8 cellular contexts compared by ENCODE assay signal in the genomic region with DNA sequence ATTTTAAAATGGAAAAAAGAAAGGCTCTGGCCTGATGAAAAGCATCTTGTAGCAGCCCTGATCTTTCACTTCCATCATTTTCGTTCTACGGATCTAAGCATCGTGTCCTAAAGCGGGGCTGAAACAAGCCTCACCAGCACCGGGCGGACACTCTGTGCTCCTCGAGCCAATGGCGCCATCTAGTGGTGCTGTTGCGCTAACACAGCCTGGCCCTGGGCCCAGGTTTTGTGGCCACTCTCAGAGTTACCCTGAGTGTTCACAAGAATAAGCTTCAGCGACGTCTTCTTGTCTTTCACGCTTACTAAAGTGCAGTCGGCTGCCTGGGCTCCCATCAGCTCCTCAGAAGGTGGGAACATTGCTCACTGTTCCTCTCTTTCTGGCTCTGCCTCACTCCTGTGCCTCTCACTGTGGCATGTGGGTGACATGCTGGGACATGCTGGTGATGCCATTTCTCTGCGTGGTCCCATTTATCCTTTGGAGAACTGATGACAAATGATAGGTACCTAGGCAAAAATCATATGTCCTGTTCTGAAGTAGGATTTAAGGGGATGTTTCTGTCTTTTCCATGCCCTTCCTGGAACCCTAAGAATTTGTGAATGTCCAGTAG. TPM values are rescaled to one million over a fixed set of nuclear protein-coding genes. Genes with fewer than 3 reads are reported as not detected.
DNase-seq lines count a peak whose midpoint lies in the region; ATAC-seq lines count a peak whose summit lies in the region.

No MANE protein-coding gene starts in this region.

- H3K27me3 Mint-ChIP-seq in activated CD4-positive, alpha-beta memory T cell treated with anti-CD3 and anti-CD28 coated beads, Interleukin-2, amount 10 ng/mL, durations not matched to agents 7 days and 5 days: peaks cover 16% of the 10 kb centered on the region
- peaks cover 13 to 54% of the 10 kb centered on the region in 2 donors for H3K27me3 Mint-ChIP-seq in effector memory CD8-positive, alpha-beta T cell

- H3K4me1 Mint-ChIP-seq in activated CD4-positive, alpha-beta memory T cell treated with anti-CD3 and anti-CD28 coated beads, Interleukin-2, amount 10 ng/mL, durations not matched to agents 7 days and 5 days: peaks cover 16% of the 10 kb centered on the region
- peaks cover 4% of the 10 kb centered on the region in 2 donors for H3K4me1 Mint-ChIP-seq in effector memory CD8-positive, alpha-beta T cell (ENCODE audit: low read depth in 2 of 2)

- H3K27ac Mint-ChIP-seq in activated CD4-positive, alpha-beta memory T cell treated with anti-CD3 and anti-CD28 coated beads, Interleukin-2, amount 10 ng/mL, durations not matched to agents 7 days and 5 days: no peak overlapping the region
- H3K27ac Mint-ChIP-seq in effector memory CD8-positive, alpha-beta T cell: no peak overlapping the region

- CTCF ChIA-PET in activated CD4-positive, alpha-beta memory T cell treated with anti-CD3 and anti-CD28 coated beads, Interleukin-2, amount 10 ng/mL, durations not matched to agents 7 days and 5 days (lab: Charles Lee): interaction anchor here (0.6 to 4.2 kb wide), 29 partner anchors 8 to 245 kb away, joined by 3 to 39 read pairs (median 3); a partner anchor contains a TSS

- H3K4me3 Mint-ChIP-seq in activated CD4-positive, alpha-beta memory T cell treated with anti-CD3 and anti-CD28 coated beads, Interleukin-2, amount 10 ng/mL, durations not matched to agents 7 days and 5 days: no peak overlapping the region
- H3K4me3 Mint-ChIP-seq in effector memory CD8-positive, alpha-beta T cell: no peak overlapping the region

- H3K9me3 Mint-ChIP-seq in activated CD4-positive, alpha-beta memory T cell treated with anti-CD3 and anti-CD28 coated beads, Interleukin-2, amount 10 ng/mL, durations not matched to agents 7 days and 5 days: no peaks in the 10 kb centered on the region
- no peaks in the 10 kb centered on the region for H3K9me3 Mint-ChIP-seq in effector memory CD8-positive, alpha-beta T cell

- peak; percentile 42 for DNase-seq in CMK (ENCODE audit: low read depth)
- peak; percentile 8 for DNase-seq in NCI-H526 treated with DMSO at 0.1 percent for 48 hours (lab: John Stamatoyannopoulos, UW)
- peak; percentile 79 for DNase-seq in activated CD4-positive, alpha-beta memory T cell treated with anti-CD3 and anti-CD28 coated beads, Interleukin-2, amount 10 ng/mL, durations not matched to agents 7 days and 5 days
- peak; percentile 60 to 71 (median 64) for DNase-seq in effector memory CD8-positive, alpha-beta T cell
- peak; percentile 85 for DNase-seq in middle frontal gyrus (ENCODE audit: extremely low spot score, low spot score)
- DNase-seq in stimulated activated CD8-positive, alpha-beta memory T cell treated with anti-CD3 and anti-CD28 coated beads, Interleukin-4, amount 100 ng/mL, for 4 hours (ENCODE audit: low read depth in 2 of 2, low spot score in 1 of 2): peak; percentile 5 to 56

- no peaks in the 10 kb centered on the region for H3K36me3 Mint-ChIP-seq in activated CD4-positive, alpha-beta memory T cell treated with anti-CD3 and anti-CD28 coated beads, Interleukin-2, amount 10 ng/mL, durations not matched to agents 7 days and 5 days (ENCODE audit: low read depth)
- no peaks in the 10 kb centered on the region for H3K36me3 Mint-ChIP-seq in effector memory CD8-positive, alpha-beta T cell (ENCODE audit: insufficient read depth)

- POLR2A ChIA-PET in activated CD4-positive, alpha-beta memory T cell treated with anti-CD3 and anti-CD28 coated beads, Interleukin-2, amount 10 ng/mL, durations not matched to agents 7 days and 5 days (lab: Charles Lee): no interaction called here

- peak; percentile 93 for ATAC-seq in GM19351 (IDR thresholded peaks at IDR 0.05; ENCODE audit: unreplicated experiment)
- ATAC-seq in HG03378 (IDR thresholded peaks at IDR 0.05; ENCODE audit: unreplicated experiment): peak; percentile 94
- ATAC-seq in effector memory CD8-positive, alpha-beta T cell (replicated peaks): peak; percentile 84

RNA-seq across cellular contexts. Expression of a gene that starts 32.7 kb away (rescaled TPM):
- total RNA-seq in activated CD4-positive, alpha-beta memory T cell treated with anti-CD3 and anti-CD28 coated beads, Interleukin-2, amount 10 ng/mL, durations not matched to agents 7 days and 5 days: not detected

RNA-seq across cellular contexts. Expression of a gene that starts 41.0 kb away (rescaled TPM):
- total RNA-seq in activated CD4-positive, alpha-beta memory T cell treated with anti-CD3 and anti-CD28 coated beads, Interleukin-2, amount 10 ng/mL, durations not matched to agents 7 days and 5 days: 1 to 10 TPM; 2.9 to 3.3 TPM

Comparison
In these comparisons a context has a peak if more than half of its experiments do, and no peak if none do; other contexts are left out.
1. Peak in every context shown above with its lines: DNase-seq and ATAC-seq.
2. DNase-seq: peak in every context shown above with its lines; median percentile 85 in middle frontal gyrus; 79 in activated CD4-positive, alpha-beta memory T cell treated with anti-CD3 and anti-CD28 coated beads, Interleukin-2, amount 10 ng/mL, durations not matched to agents 7 days and 5 days; 64 in effector memory CD8-positive, alpha-beta T cell; 42 in CMK; 30 in stimulated activated CD8-positive, alpha-beta memory T cell treated with anti-CD3 and anti-CD28 coated beads, Interleukin-4, amount 100 ng/mL, for 4 hours; 8 in NCI-H526 treated with DMSO at 0.1 percent for 48 hours.